ENCODE assay signal across 9 cellular contexts in genomic region chr7:149790146-149790548, GRCh38. TPM values are rescaled to one million over a fixed set of nuclear protein-coding genes. Genes with fewer than 3 reads are reported as not detected.
DNase-seq lines count a peak whose midpoint lies in the region; ATAC-seq and TF ChIP-seq lines count a peak whose summit lies in the region.
"Had no signal": no experiment of that assay in that cellular context is flagged by ENCODE, and none has a peak within 500 bp of the region (broad histone marks: within the 10 kb centered on the region; RNA-seq: fewer than 3 reads in every experiment).

No MANE protein-coding gene starts in this region.

- H3K27me3 ChIP-seq in HUES48 (ENCODE audit: control insufficient read depth, insufficient read depth, low read length): peaks cover 44% of the 10 kb centered on the region
- peaks cover 36% of the 10 kb centered on the region for H3K27me3 ChIP-seq in lower lobe of right lung (ENCODE audit: low read depth)

- no peak overlapping the region for H3K9ac ChIP-seq in HUES48 (ENCODE audit: low read depth, low read length)

- H3K27ac ChIP-seq in HUES48 (ENCODE audit: low read depth, low read length) (no peak overlapping the region), lower lobe of right lung (no peak overlapping the region)
- H3K27ac ChIP-seq: skin epidermis had no signal

- no peaks in the 10 kb centered on the region for H3K36me3 Mint-ChIP-seq in MCF 10A (ENCODE audit: insufficient read depth, unreplicated experiment)

- DNase-seq in AG20443 (ENCODE audit: low spot score): peak; percentile 65
- DNase-seq in MCF 10A (ENCODE audit: unreplicated experiment): no peak
- DNase-seq in lower lobe of right lung: peak; percentile 77
- no peak for DNase-seq in NCI-H524 treated with DMSO at 0.1 percent for 48 hours (lab: John Stamatoyannopoulos, UW)
- DNase-seq in NCI-H1105 (lab: John Stamatoyannopoulos, UW): no peak
- no peak for DNase-seq in SHP77 treated with DMSO at 0.1 percent for 48 hours (lab: John Stamatoyannopoulos, UW)
- DNase-seq in GM19238 (ENCODE audit: insufficient read length, low spot score): no peak

- TF ChIP-seq CTCF in MCF 10A (IDR thresholded peaks at IDR 0.05; ENCODE audit: unreplicated experiment) (peak; percentile 12), lower lobe of right lung (IDR thresholded peaks at IDR 0.05) (peak; percentile 61)

- H3K36me3 ChIP-seq in HUES48 (ENCODE audit: control insufficient read depth, insufficient read depth, low read length) (no peaks in the 10 kb centered on the region), lower lobe of right lung (no peaks in the 10 kb centered on the region)

- peak overlapping the region; percentile 49; the same call in 1 of the 2 replicates for H3K4me3 ChIP-seq in HUES48 (ENCODE audit: low read depth, low read length)
- no peak overlapping the region for H3K4me3 ChIP-seq in lower lobe of right lung
- H3K4me3 ChIP-seq: skin epidermis had no signal

- POLR2A ChIA-PET in MCF 10A (lab: Yijun Ruan, JAX): no interaction called here

- peak; percentile 38 to 39 for ATAC-seq in lower lobe of right lung

- no peak overlapping the region for H3K27ac Mint-ChIP-seq in MCF 10A (ENCODE audit: low read depth, unreplicated experiment)

- H3K4me3 Mint-ChIP-seq in MCF 10A (ENCODE audit: unreplicated experiment): no peak overlapping the region

- no TSS peak for BruUV-seq in MCF 10A (replicated peaks; lab: Mats Ljungman, UMichigan)

- CTCF ChIA-PET in MCF 10A (lab: Yijun Ruan, JAX): no interaction called here

- intact Hi-C loops in MCF 10A (cut with micrococcal nuclease): no loop called here
- intact Hi-C loops in lower lobe of right lung (cut with DNase I): no loop called here

- H3K4me1 ChIP-seq in HUES48 (ENCODE audit: control insufficient read depth, insufficient read depth, low read length): no peaks in the 10 kb centered on the region; the same call in 1 of the 2 replicates
- peaks cover 12% of the 10 kb centered on the region for H3K4me1 ChIP-seq in lower lobe of right lung

- H3K4me1 Mint-ChIP-seq in MCF 10A (ENCODE audit: insufficient read depth, unreplicated experiment): peaks cover 10% of the 10 kb centered on the region

- peaks cover 13% of the 10 kb centered on the region for H3K27me3 Mint-ChIP-seq in MCF 10A (ENCODE audit: insufficient read depth, unreplicated experiment)

- H3K9me3 Mint-ChIP-seq in MCF 10A (ENCODE audit: unreplicated experiment): no peaks in the 10 kb centered on the region

- no peaks in the 10 kb centered on the region for H3K9me3 ChIP-seq in HUES48 (ENCODE audit: control insufficient read depth, insufficient read depth, low read length)
- no peaks in the 10 kb centered on the region for H3K9me3 ChIP-seq in lower lobe of right lung

RNA-seq across cellular contexts. Expression of gene ZNF467, which starts 16.8 kb away (rescaled TPM):
- total RNA-seq in MCF 10A (2022): 3.2 and 3.7 TPM in 2 replicates
- total RNA-seq in lower lobe of right lung: 23.0 TPM

RNA-seq across cellular contexts. Expression of gene ZNF862, which starts 48.0 kb away (rescaled TPM):
- total RNA-seq in MCF 10A (2022) (17.4 and 22.2 TPM in 2 replicates), lower lobe of right lung (20.7 TPM)

Comparison
In these comparisons a context has a peak if more than half of its experiments do, and no peak if none do; other contexts are left out.
1. DNase-seq: peak in AG20443 (single experiment) and lower lobe of right lung (single experiment); none in MCF 10A (single experiment), NCI-H524 treated with DMSO at 0.1 percent for 48 hours (single experiment), NCI-H1105 (single experiment), SHP77 treated with DMSO at 0.1 percent for 48 hours (single experiment) and GM19238 (single experiment).